18 cellular contexts compared by ENCODE assay signal in the genomic region with DNA sequence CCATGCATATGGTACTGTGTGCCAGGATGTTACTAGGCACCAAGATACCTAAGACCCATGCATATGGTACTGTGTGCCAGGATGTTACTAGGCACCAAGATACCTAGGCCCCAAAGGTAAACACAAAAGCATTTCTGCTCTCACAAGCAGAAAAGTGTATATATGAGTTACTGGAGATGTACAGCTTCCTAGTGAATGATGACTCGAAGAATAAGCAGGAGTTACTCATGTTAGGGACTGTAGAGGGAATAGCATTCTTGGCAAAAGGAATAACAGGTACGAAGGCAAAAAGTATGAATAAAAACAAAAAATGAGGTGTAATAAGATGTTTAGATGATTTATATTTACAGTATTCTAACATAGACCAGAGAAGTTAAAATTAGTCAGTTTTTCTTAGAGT.
DNase-seq lines count a peak whose midpoint lies in the region; FAIRE-seq and TF ChIP-seq lines count a peak whose summit lies in the region.
"Had no signal": no experiment of that assay in that cellular context is flagged by ENCODE, and none has a peak within 500 bp of the region (broad histone marks: within the 10 kb centered on the region; RNA-seq: fewer than 3 reads in every experiment).

No MANE protein-coding gene starts in this region.

- H3K79me2 ChIP-seq in keratinocyte (ENCODE audit: control insufficient read depth, insufficient read depth, low read length): no peaks in the 10 kb centered on the region

- H3K4me3 ChIP-seq in bronchial epithelial cell (ENCODE audit: low read depth, low read length) (no peak overlapping the region), keratinocyte (ENCODE audit: control insufficient read depth in 2 of 3, extremely low read depth in 1 of 3, insufficient read depth in 2 of 3, low read depth in 1 of 3, low read length in 3 of 3) (no peak overlapping the region), sigmoid colon (no peak overlapping the region)
- H3K4me3 ChIP-seq: SJSA1 had no signal

- H3K9me3 ChIP-seq in keratinocyte (ENCODE audit: control insufficient read depth, low read depth, low read length) (no peaks in the 10 kb centered on the region), sigmoid colon (no peaks in the 10 kb centered on the region)
- H3K9me3 ChIP-seq: SJSA1 had no signal

- WGBS in sigmoid colon, 2 donors: 99% methylated on average over 2 of the region's 2 CpGs

- dilution Hi-C loops in keratinocyte (cut with MboI; ENCODE audit: extremely low pct_ligation_motif_present, low sequenced_read_pairs): no loop called here

- H3K9ac ChIP-seq in keratinocyte (ENCODE audit: control insufficient read depth, extremely low read depth, insufficient read depth, low read length): no peak overlapping the region

- FAIRE-seq in bronchial epithelial cell (lab: Jason Lieb, UNC) (no peak), keratinocyte (lab: Jason Lieb, UNC) (peak; percentile 66)

- H4K20me1 ChIP-seq in keratinocyte (ENCODE audit: control insufficient read depth, extremely low read depth, insufficient read depth, low read length): no peaks in the 10 kb centered on the region

- DNase-seq in NCI-H2171 treated with DMSO at 0.1 percent for 48 hours (lab: John Stamatoyannopoulos, UW) (peak; percentile 16), NCI-H2171 (lab: John Stamatoyannopoulos, UW) (no peak), HT1080 (ENCODE audit: low read depth) (peak; percentile 19), bronchial epithelial cell (ENCODE audit: low read depth) (peak; percentile 64), keratinocyte (ENCODE audit: low read depth, low spot score) (no peak), sigmoid colon (no peak), NCI-H748 treated with DMSO at 0.1 percent for 48 hours (lab: John Stamatoyannopoulos, UW) (no peak), NCI-H524 (lab: John Stamatoyannopoulos, UW) (no peak)
- DNase-seq: AML-193; C1 segment of cervical spinal cord; Calu3; CD8-positive, alpha-beta memory T cell; Karpas-422; NCI-H1694; NCI-H2081; NCI-H446 treated with DMSO at 0.1 percent for 48 hours had no signal

- no peak for TF ChIP-seq POLR2A in sigmoid colon (IDR thresholded peaks at IDR 0.05)

- no peak overlapping the region for H3K27ac ChIP-seq in keratinocyte (ENCODE audit: control insufficient read depth, insufficient read depth, low read length)
- no peak overlapping the region for H3K27ac ChIP-seq in sigmoid colon
- H3K27ac ChIP-seq: 22Rv1, SJSA1 had no signal

- no peak overlapping the region for H2AFZ ChIP-seq in keratinocyte (ENCODE audit: control insufficient read depth, low read length)

- no peak overlapping the region for H3K4me2 ChIP-seq in keratinocyte (ENCODE audit: control insufficient read depth, extremely low read depth, insufficient read depth, low read depth, low read length)

- TF ChIP-seq EP300 in sigmoid colon (IDR thresholded peaks at IDR 0.05): no peak

- H3K36me3 ChIP-seq in bronchial epithelial cell (ENCODE audit: control insufficient read depth, insufficient read depth, low read length) (no peaks in the 10 kb centered on the region), keratinocyte (ENCODE audit: control insufficient read depth in 2 of 2, extremely low read depth in 1 of 2, insufficient read depth in 2 of 2, low read length in 2 of 2) (no peaks in the 10 kb centered on the region), sigmoid colon (no peaks in the 10 kb centered on the region)

- H3K27me3 ChIP-seq in bronchial epithelial cell (ENCODE audit: control insufficient read depth, insufficient read depth, low read length) (no peaks in the 10 kb centered on the region), keratinocyte (ENCODE audit: control insufficient read depth, extremely low read depth, insufficient read depth, low read length) (no peaks in the 10 kb centered on the region), sigmoid colon (no peaks in the 10 kb centered on the region)
- H3K27me3 ChIP-seq: SJSA1 had no signal

- no peaks in the 10 kb centered on the region for H3K9me1 ChIP-seq in keratinocyte (ENCODE audit: control insufficient read depth, extremely low read depth, insufficient read depth, low read length)

- intact Hi-C loops in sigmoid colon (cut with DNase I): no loop called here

- peaks cover 30% of the 10 kb centered on the region for H3K4me1 ChIP-seq in keratinocyte (ENCODE audit: control insufficient read depth, extremely low read depth, insufficient read depth, low read length)
- no peaks in the 10 kb centered on the region for H3K4me1 ChIP-seq in sigmoid colon

- no peak for TF ChIP-seq CTCF in bronchial epithelial cell (IDR thresholded peaks at IDR 0.05; ENCODE audit: insufficient read depth, low read length, severe bottlenecking)
- no peak for TF ChIP-seq CTCF in keratinocyte (optimal IDR thresholded peaks at IDR 0.05 in 1 of 3, IDR thresholded peaks at IDR 0.05 in 1 of 3, conservative IDR thresholded peaks at IDR 0.05 in 1 of 3; ENCODE audit: extremely low read depth in 1 of 3, insufficient read depth in 2 of 3, low read length in 3 of 3)
- TF ChIP-seq CTCF in sigmoid colon (IDR thresholded peaks at IDR 0.05): no peak

Comparison
In these comparisons a context has a peak if more than half of its experiments do, and no peak if none do; other contexts are left out.
1. DNase-seq: peak in NCI-H2171 treated with DMSO at 0.1 percent for 48 hours (single experiment), HT1080 (single experiment) and bronchial epithelial cell (single experiment); none in NCI-H2171 (single experiment), keratinocyte (single experiment), sigmoid colon (single experiment), NCI-H748 treated with DMSO at 0.1 percent for 48 hours (single experiment) and NCI-H524 (0 of 2).